10 cellular contexts compared by ENCODE assay signal in genomic region chr9:108580021-108580439, GRCh38.
DNase-seq lines count a peak whose midpoint lies in the region; ATAC-seq and TF ChIP-seq lines count a peak whose summit lies in the region.
"Had no signal": no experiment of that assay in that cellular context is flagged by ENCODE, and none has a peak within 500 bp of the region (broad histone marks: within the 10 kb centered on the region; RNA-seq: fewer than 3 reads in every experiment).

No MANE protein-coding gene starts in this region.

- no peaks in the 10 kb centered on the region for H4K20me1 ChIP-seq in BLaER1 treated with 17β-estradiol and CSF1 and Interleukin-3, amounts not matched to agents 10 nM and 100 nM

- no peak overlapping the region for H3K4me3 Mint-ChIP-seq in MCF 10A (ENCODE audit: unreplicated experiment)
- H3K4me3 Mint-ChIP-seq: T-helper 2 cell treated with Interferon-gamma antibody and Interleukin-4, amounts not matched to agents 5 μg/mL and 100 μg/mL, for 36 hours had no signal

- H3K27ac Mint-ChIP-seq in MCF 10A (ENCODE audit: low read depth, unreplicated experiment), result no peak overlapping the region
- H3K27ac Mint-ChIP-seq: T-helper 2 cell treated with Interferon-gamma antibody and Interleukin-4, amounts not matched to agents 5 μg/mL and 100 μg/mL, for 36 hours had no signal

- intact Hi-C loops in MCF 10A (cut with micrococcal nuclease) (loop anchor here (2.0 to 5.0 kb wide), 2 partner anchors 55 to 237 kb away; no protein-coding TSS in a partner anchor), right lobe of liver (cut with DNase I) (no loop called here), sigmoid colon (cut with DNase I) (no loop called here)

- H3K27me3 Mint-ChIP-seq in MCF 10A (ENCODE audit: insufficient read depth, unreplicated experiment), result peaks cover 52% of the 10 kb centered on the region

- no TSS peak for BruUV-seq in MCF 10A (replicated peaks; lab: Mats Ljungman, UMichigan)

- peak overlapping the region in 10 of 11 experiments; percentile 52 to 93 (median 84); a peak in 20 of 22 replicates for H3K27ac ChIP-seq in BLaER1 treated with 17β-estradiol and CSF1 and Interleukin-3, amounts not matched to agents 10 nM and 100 nM
- H3K27ac ChIP-seq in right lobe of liver (no peak overlapping the region), sigmoid colon (no peak overlapping the region)

- peak; percentile 85 for DNase-seq in M059J (ENCODE audit: low read depth)
- DNase-seq in MCF 10A (ENCODE audit: unreplicated experiment), result peak; percentile 96
- peak in 1 of 3 donors; percentile 34 for DNase-seq in right lobe of liver
- DNase-seq in sigmoid colon, result no peak
- no peak for DNase-seq in activated CD4-positive, alpha-beta T cell treated with anti-CD3 and anti-CD28 coated beads, Interleukin-2, amount 50 U/mL, for 48 hours
- DNase-seq in iPS-NIHi11 (ENCODE audit: low spot score), result no peak
- DNase-seq in cerebellar cortex (ENCODE audit: low spot score), result no peak
- DNase-seq: KG1 had no signal

- no peak for TF ChIP-seq POLR2A in right lobe of liver (IDR thresholded peaks at IDR 0.05)
- no peak for TF ChIP-seq POLR2A in sigmoid colon (IDR thresholded peaks at IDR 0.05)

- no peak overlapping the region for H3K4me3 ChIP-seq in BLaER1 treated with 17β-estradiol and CSF1 and Interleukin-3, amounts not matched to agents 10 nM and 100 nM
- H3K4me3 ChIP-seq in right lobe of liver (no peak overlapping the region), sigmoid colon (no peak overlapping the region)

- CTCF ChIA-PET in MCF 10A (lab: Yijun Ruan, JAX), result interaction anchor here (0.7 to 1.8 kb wide), 2 partner anchors 14 to 218 kb away, joined by 3 to 4 read pairs; no protein-coding TSS in a partner anchor

- H3K9ac ChIP-seq in BLaER1 treated with 17β-estradiol and CSF1 and Interleukin-3, amounts not matched to agents 10 nM and 100 nM, result peak overlapping the region in 8 of 11 experiments; percentile 55 to 75 (median 66); a peak in 13 of 22 replicates

- no peaks in the 10 kb centered on the region for H3K9me3 Mint-ChIP-seq in MCF 10A (ENCODE audit: unreplicated experiment)
- H3K9me3 Mint-ChIP-seq: T-helper 2 cell treated with Interferon-gamma antibody and Interleukin-4, amounts not matched to agents 5 μg/mL and 100 μg/mL, for 36 hours had no signal

- peaks cover 32 to 77% (median 61%) of the 10 kb centered on the region in 10 experiments for H3K4me1 ChIP-seq in BLaER1 treated with 17β-estradiol and CSF1 and Interleukin-3, amounts not matched to agents 10 nM and 100 nM
- H3K4me1 ChIP-seq in right lobe of liver, result no peaks in the 10 kb centered on the region
- no peaks in the 10 kb centered on the region for H3K4me1 ChIP-seq in sigmoid colon

- TF ChIP-seq CTCF in MCF 10A (IDR thresholded peaks at IDR 0.05; ENCODE audit: unreplicated experiment) (no peak), right lobe of liver (IDR thresholded peaks at IDR 0.05) (no peak), sigmoid colon (IDR thresholded peaks at IDR 0.05) (no peak)

- no peaks in the 10 kb centered on the region for H3K27me3 ChIP-seq in BLaER1 treated with 17β-estradiol and CSF1 and Interleukin-3, amounts not matched to agents 10 nM and 100 nM
- no peaks in the 10 kb centered on the region for H3K27me3 ChIP-seq in right lobe of liver
- H3K27me3 ChIP-seq in sigmoid colon, result no peaks in the 10 kb centered on the region

- POLR2A ChIA-PET in MCF 10A (lab: Yijun Ruan, JAX), result interaction anchor here (0.7 to 2.1 kb wide), 7 partner anchors 10 to 1096 kb away, joined by 3 to 7 read pairs (median 5); no protein-coding TSS in a partner anchor

- no peaks in the 10 kb centered on the region for H3K36me3 ChIP-seq in BLaER1 treated with 17β-estradiol and CSF1 and Interleukin-3, amounts not matched to agents 10 nM and 100 nM
- no peaks in the 10 kb centered on the region for H3K36me3 ChIP-seq in right lobe of liver
- no peaks in the 10 kb centered on the region for H3K36me3 ChIP-seq in sigmoid colon

- 14% methylated on average over 2 of the region's 2 CpGs for WGBS in right lobe of liver (ENCODE audit: insufficient coverage, low coverage, low lambda C conversion rate, missing lambda C conversion rate)
- WGBS in sigmoid colon, 2 donors, result 16 to 53% methylated on average over 2 of the region's 2 CpGs

- TF ChIP-seq EP300 in sigmoid colon (IDR thresholded peaks at IDR 0.05), result no peak

- no peaks in the 10 kb centered on the region for H3K36me3 Mint-ChIP-seq in MCF 10A (ENCODE audit: insufficient read depth, unreplicated experiment)

- peaks cover 30% of the 10 kb centered on the region for H3K4me1 Mint-ChIP-seq in MCF 10A (ENCODE audit: insufficient read depth, unreplicated experiment)

- ATAC-seq in right lobe of liver, result peak in 3 of 4 donors; percentile 46 to 85 (median 81)

- H3K4me2 ChIP-seq in BLaER1 treated with 17β-estradiol and CSF1 and Interleukin-3, amounts not matched to agents 10 nM and 100 nM, result peak overlapping the region; percentile 37 to 91 (median 61)

- H3K9me3 ChIP-seq in BLaER1 treated with 17β-estradiol and CSF1 and Interleukin-3, amounts not matched to agents 10 nM and 100 nM (replicated peaks in 1 of 11), result peaks cover 0 to 29% (median 7%) of the 10 kb centered on the region in 11 experiments; a peak in 12 of 22 replicates
- H3K9me3 ChIP-seq in right lobe of liver, result no peaks in the 10 kb centered on the region
- no peaks in the 10 kb centered on the region for H3K9me3 ChIP-seq in sigmoid colon

Comparison
In these comparisons a context has a peak if more than half of its experiments do, and no peak if none do; other contexts are left out.
1. H3K27ac ChIP-seq: peak in BLaER1 treated with 17β-estradiol and CSF1 and Interleukin-3, amounts not matched to agents 10 nM and 100 nM (10 of 11); none in right lobe of liver (0 of 3) and sigmoid colon (0 of 4).
2. DNase-seq: peak in M059J (single experiment) and MCF 10A (single experiment); none in sigmoid colon (single experiment), activated CD4-positive, alpha-beta T cell treated with anti-CD3 and anti-CD28 coated beads, Interleukin-2, amount 50 U/mL, for 48 hours (0 of 2), iPS-NIHi11 (single experiment) and cerebellar cortex (single experiment).